9 cellular contexts compared by ENCODE assay signal in genomic region chr6:14354919-14355572, GRCh38.
A peak's percentile ranks its signal among the peaks of the same experiment; 100 is the strongest.
DNase-seq lines count a peak whose midpoint lies in the region; ATAC-seq and TF ChIP-seq lines count a peak whose summit lies in the region.
"Had no signal": no experiment of that assay in that cellular context is flagged by ENCODE, and none has a peak within 500 bp of the region (broad histone marks: within the 10 kb centered on the region; RNA-seq: fewer than 3 reads in every experiment).

No MANE protein-coding gene starts in this region.

- no peak for TF ChIP-seq POLR2A in breast epithelium (IDR thresholded peaks at IDR 0.05)

- H3K27me3 ChIP-seq in breast epithelium (no peaks in the 10 kb centered on the region), aorta (ENCODE audit: control insufficient read depth in 1 of 2, insufficient read depth in 2 of 2, low read length in 1 of 2) (no peaks in the 10 kb centered on the region)

- H3K27ac ChIP-seq in breast epithelium: no peak overlapping the region
- H3K27ac ChIP-seq in aorta (ENCODE audit: low read depth in 1 of 2, low read length in 2 of 2): no peak overlapping the region

- no peaks in the 10 kb centered on the region for H3K9me3 Mint-ChIP-seq in MCF 10A (ENCODE audit: unreplicated experiment)
- H3K9me3 Mint-ChIP-seq in activated naive CD8-positive, alpha-beta T cell treated with anti-CD3 and anti-CD28 coated beads for 36 hours: peaks cover 3% of the 10 kb centered on the region
- H3K9me3 Mint-ChIP-seq: central memory CD8-positive, alpha-beta T cell had no signal

- no peak overlapping the region for H3K4me3 Mint-ChIP-seq in MCF 10A (ENCODE audit: unreplicated experiment)
- H3K4me3 Mint-ChIP-seq in activated naive CD8-positive, alpha-beta T cell treated with anti-CD3 and anti-CD28 coated beads for 36 hours: no peak overlapping the region
- H3K4me3 Mint-ChIP-seq: central memory CD8-positive, alpha-beta T cell had no signal

- H3K4me3 ChIP-seq in breast epithelium (no peak overlapping the region), mucosa of descending colon (no peak overlapping the region), aorta (ENCODE audit: low read length in 2 of 2) (no peak overlapping the region)

- intact Hi-C loops in MCF 10A (cut with micrococcal nuclease): no loop called here
- intact Hi-C loops in breast epithelium (cut with DNase I; ENCODE audit: low total_unique reads): no loop called here
- intact Hi-C loops in mucosa of descending colon (cut with DNase I, micrococcal nuclease): no loop called here
- intact Hi-C loops in aorta (cut with DNase I): no loop called here

- H3K36me3 ChIP-seq in breast epithelium (no peaks in the 10 kb centered on the region), mucosa of descending colon (ENCODE audit: low read depth) (no peaks in the 10 kb centered on the region), aorta (ENCODE audit: control insufficient read depth in 1 of 2, insufficient read depth in 2 of 2, low read length in 1 of 2) (no peaks in the 10 kb centered on the region)

- ATAC-seq in mucosa of descending colon: no peak
- ATAC-seq in aorta (ENCODE audit: low FRiP score): no peak
- no peak for ATAC-seq in GM21723 (IDR thresholded peaks at IDR 0.05; ENCODE audit: unreplicated experiment)

- TF ChIP-seq CTCF in MCF 10A (IDR thresholded peaks at IDR 0.05; ENCODE audit: unreplicated experiment) (no peak), breast epithelium (IDR thresholded peaks at IDR 0.05) (no peak), mucosa of descending colon (IDR thresholded peaks at IDR 0.05) (no peak)

- peaks cover 0 to 5% of the 10 kb centered on the region in 2 donors for H3K9me3 ChIP-seq in breast epithelium
- H3K9me3 ChIP-seq in mucosa of descending colon: peaks cover 6% of the 10 kb centered on the region
- no peaks in the 10 kb centered on the region for H3K9me3 ChIP-seq in aorta (ENCODE audit: control insufficient read depth, low read length)

- DNase-seq in MCF 10A (ENCODE audit: unreplicated experiment) (peak; percentile 72), breast epithelium (ENCODE audit: low spot score in 2 of 2) (no peak), mucosa of descending colon (peak; percentile 42 to 54 (median 50)), aorta (peak; percentile 87 to 88), cerebellar nuclear complex (lab: John Stamatoyannopoulos, UW) (no peak), COLO668 (lab: John Stamatoyannopoulos, UW; ENCODE audit: unreplicated experiment) (no peak)
- peak; percentile 45 for DNase-seq in activated naive CD8-positive, alpha-beta T cell treated with anti-CD3 and anti-CD28 coated beads for 36 hours

- POLR2A ChIA-PET in MCF 10A (lab: Yijun Ruan, JAX): no interaction called here

- H3K4me1 Mint-ChIP-seq in MCF 10A (ENCODE audit: insufficient read depth, unreplicated experiment): peaks cover 14% of the 10 kb centered on the region
- peaks cover 26% of the 10 kb centered on the region for H3K4me1 Mint-ChIP-seq in activated naive CD8-positive, alpha-beta T cell treated with anti-CD3 and anti-CD28 coated beads for 36 hours
- H3K4me1 Mint-ChIP-seq: central memory CD8-positive, alpha-beta T cell had no signal

- no peak overlapping the region for H3K27ac Mint-ChIP-seq in MCF 10A (ENCODE audit: low read depth, unreplicated experiment)
- no peak overlapping the region for H3K27ac Mint-ChIP-seq in activated naive CD8-positive, alpha-beta T cell treated with anti-CD3 and anti-CD28 coated beads for 36 hours

- no peaks in the 10 kb centered on the region for H3K36me3 Mint-ChIP-seq in MCF 10A (ENCODE audit: insufficient read depth, unreplicated experiment)
- H3K36me3 Mint-ChIP-seq in activated naive CD8-positive, alpha-beta T cell treated with anti-CD3 and anti-CD28 coated beads for 36 hours: peaks cover 1% of the 10 kb centered on the region

- CTCF ChIA-PET in MCF 10A (lab: Yijun Ruan, JAX): no interaction called here

- H3K4me1 ChIP-seq in breast epithelium (peaks cover 0 to 9% of the 10 kb centered on the region in 2 donors), mucosa of descending colon (ENCODE audit: low read depth) (no peaks in the 10 kb centered on the region), aorta (ENCODE audit: control insufficient read depth in 1 of 2, insufficient read depth in 2 of 2, low read length in 2 of 2) (peaks cover 2 to 3% of the 10 kb centered on the region in 2 donors)

- 16 to 19% methylated on average over 5 of the region's 5 CpGs for WGBS in aorta, 2 donors

- BruUV-seq in MCF 10A (replicated peaks; lab: Mats Ljungman, UMichigan): no TSS peak

- no peaks in the 10 kb centered on the region for H3K27me3 Mint-ChIP-seq in MCF 10A (ENCODE audit: insufficient read depth, unreplicated experiment)
- no peaks in the 10 kb centered on the region for H3K27me3 Mint-ChIP-seq in activated naive CD8-positive, alpha-beta T cell treated with anti-CD3 and anti-CD28 coated beads for 36 hours
- H3K27me3 Mint-ChIP-seq: central memory CD8-positive, alpha-beta T cell had no signal

Comparison
In these comparisons a context has a peak if more than half of its experiments do, and no peak if none do; other contexts are left out.
1. DNase-seq: peak in MCF 10A (single experiment), activated naive CD8-positive, alpha-beta T cell treated with anti-CD3 and anti-CD28 coated beads for 36 hours (single experiment), mucosa of descending colon (3 of 3) and aorta (2 of 2); none in breast epithelium (0 of 2), cerebellar nuclear complex (0 of 2) and COLO668 (single experiment).